Comparison of ENCODE assay signal across 17 cellular contexts in genomic region chr12:55823419-55823818, GRCh38. TPM values are rescaled to one million over a fixed set of nuclear protein-coding genes. Genes with fewer than 3 reads are reported as not detected.
DNase-seq lines count a peak whose midpoint lies in the region; ATAC-seq and TF ChIP-seq lines count a peak whose summit lies in the region.
"Had no signal": no experiment of that assay in that cellular context is flagged by ENCODE, and none has a peak within 500 bp of the region (broad histone marks: within the 10 kb centered on the region; RNA-seq: fewer than 3 reads in every experiment).

No MANE protein-coding gene starts in this region.

- H3K4me2 ChIP-seq in SK-N-SH: no peak overlapping the region
- H3K4me2 ChIP-seq: GM23338 had no signal

- H3K27ac Mint-ChIP-seq in IgD-negative memory B cell: peak overlapping the region in 2 of 3 donors; percentile 26 to 71
- H3K27ac Mint-ChIP-seq in natural killer cell: peak overlapping the region; percentile 8 to 44
- H3K27ac Mint-ChIP-seq: CD8-positive, alpha-beta T cell; GM23338 had no signal

- 96% methylated on average over 4 of the region's 4 CpGs for WGBS in SK-N-SH (ENCODE audit: low lambda C conversion rate)
- 26 to 34% methylated on average over 4 of the region's 4 CpGs for WGBS in body of pancreas, 2 donors

- H3K4me1 ChIP-seq in SK-N-SH (ENCODE audit: control insufficient read depth in 1 of 2, insufficient read depth in 2 of 2, low read depth in 1 of 2, low read length in 1 of 2) (peaks cover 6 to 35% of the 10 kb centered on the region in 2 experiments; a peak in 3 of 4 replicates), body of pancreas (peaks cover 75% of the 10 kb centered on the region), mucosa of descending colon (ENCODE audit: low read depth) (peaks cover 35% of the 10 kb centered on the region)

- H3K4me3 ChIP-seq in SK-N-SH (ENCODE audit: low read depth in 2 of 2, low read length in 1 of 2) (no peak overlapping the region), body of pancreas (no peak overlapping the region), mucosa of descending colon (no peak overlapping the region)
- H3K4me3 ChIP-seq: GM23338 had no signal

- no peaks in the 10 kb centered on the region for H3K27me3 Mint-ChIP-seq in IgD-negative memory B cell
- no peaks in the 10 kb centered on the region for H3K27me3 Mint-ChIP-seq in natural killer cell (ENCODE audit: low read depth in 2 of 2)
- H3K27me3 Mint-ChIP-seq: stimulated activated naive CD8-positive, alpha-beta T cell treated with anti-CD3 and anti-CD28 coated beads, Interleukin-15, amount 100 ng/mL, for 72 hours had no signal

- H3K27ac ChIP-seq in SK-N-SH (ENCODE audit: low read depth in 2 of 2, low read length in 1 of 2): no peak overlapping the region
- peak overlapping the region; percentile 56 to 75 (median 60) for H3K27ac ChIP-seq in body of pancreas

- H3K9me3 Mint-ChIP-seq in IgD-negative memory B cell (no peaks in the 10 kb centered on the region), natural killer cell (no peaks in the 10 kb centered on the region)
- H3K9me3 Mint-ChIP-seq: CD8-positive, alpha-beta T cell; GM23338; stimulated activated naive CD8-positive, alpha-beta T cell treated with anti-CD3 and anti-CD28 coated beads, Interleukin-15, amount 100 ng/mL, for 72 hours had no signal

- POLR2A ChIA-PET in SK-N-SH (lab: Yijun Ruan, JAX): interaction anchor here (1.3 kb wide), 1 partner anchor 22 kb away, joined by 3 read pairs; no protein-coding TSS in a partner anchor

- no peak overlapping the region for H2AFZ ChIP-seq in SK-N-SH (ENCODE audit: low read depth)
- H2AFZ ChIP-seq: GM23338 had no signal

- H3K9me2 ChIP-seq in SK-N-SH: no peaks in the 10 kb centered on the region

- H3K27me3 ChIP-seq in SK-N-SH (ENCODE audit: insufficient read depth): no peaks in the 10 kb centered on the region
- H3K27me3 ChIP-seq in body of pancreas: no peaks in the 10 kb centered on the region

- no peak for DNase-seq in SK-N-SH
- DNase-seq in body of pancreas: no peak
- DNase-seq in natural killer cell: no peak
- DNase-seq in mucosa of descending colon: no peak
- DNase-seq: 8988T; CD8-positive, alpha-beta T cell; GDM1; KG1; left cardiac atrium; NCI-H1417 treated with DMSO at 0.1 percent for 48 hours; NCI-H2227 treated with DMSO at 0.1 percent for 48 hours; stimulated activated naive CD8-positive, alpha-beta T cell treated with anti-CD3 and anti-CD28 coated beads, Interleukin-15, amount 100 ng/mL, for 72 hours had no signal

- no peak for TF ChIP-seq EP300 in SK-N-SH (IDR thresholded peaks at IDR 0.05; ENCODE audit: borderline replicate concordance in 1 of 2, low read depth in 1 of 2, low read length in 1 of 2)

- H3K4me3 Mint-ChIP-seq in IgD-negative memory B cell (peak overlapping the region in 1 of 4 donors; percentile 75), natural killer cell (no peak overlapping the region)
- H3K4me3 Mint-ChIP-seq: CD8-positive, alpha-beta T cell; GM23338 had no signal

- no peak for TF ChIP-seq CTCF in SK-N-SH (IDR thresholded peaks at IDR 0.05)
- TF ChIP-seq CTCF in body of pancreas (IDR thresholded peaks at IDR 0.05): no peak
- no peak for TF ChIP-seq CTCF in natural killer cell (IDR thresholded peaks at IDR 0.05)
- TF ChIP-seq CTCF in mucosa of descending colon (IDR thresholded peaks at IDR 0.05): no peak

- CTCF ChIA-PET in SK-N-SH (lab: Yijun Ruan, JAX): interaction anchor here (1.0 to 15.0 kb wide), 2 partner anchors 84 to 116 kb away, joined by 4 to 105 read pairs; no protein-coding TSS in a partner anchor

- TF ChIP-seq RAD21 in SK-N-SH (IDR thresholded peaks at IDR 0.05; ENCODE audit: low read length): no peak

- peaks cover 62% of the 10 kb centered on the region for H3K79me2 ChIP-seq in SK-N-SH (ENCODE audit: insufficient read depth)

- peaks cover 41% of the 10 kb centered on the region for H3F3A ChIP-seq in SK-N-SH (replicated peaks; ENCODE audit: insufficient read depth)

- ATAC-seq in SK-N-SH treated with all-trans-retinoic acid at 6 μM for 48 hours (no peak), body of pancreas (peak; percentile 79), natural killer cell (no peak), HG03520 (IDR thresholded peaks at IDR 0.05; ENCODE audit: unreplicated experiment) (no peak), mucosa of descending colon (no peak), GM18867 (IDR thresholded peaks at IDR 0.05; ENCODE audit: unreplicated experiment) (no peak)
- ATAC-seq: CD8-positive, alpha-beta T cell; GM23338; left cardiac atrium; stimulated activated naive CD8-positive, alpha-beta T cell treated with anti-CD3 and anti-CD28 coated beads, Interleukin-15, amount 100 ng/mL, for 72 hours had no signal

- no peak overlapping the region for H3K9ac ChIP-seq in SK-N-SH

- intact Hi-C loops in body of pancreas (cut with DNase I): loop anchor here (10.0 kb wide), 1 partner anchor 79 kb away; the partner anchor contains the start of gene GDF11
- intact Hi-C loops in natural killer cell (cut with micrococcal nuclease): no loop called here
- intact Hi-C loops in mucosa of descending colon (cut with DNase I, micrococcal nuclease): no loop called here

- H3K9me3 ChIP-seq in SK-N-SH (no peaks in the 10 kb centered on the region), body of pancreas (no peaks in the 10 kb centered on the region), mucosa of descending colon (no peaks in the 10 kb centered on the region)

- H3K36me3 Mint-ChIP-seq in IgD-negative memory B cell (peaks cover 1% of the 10 kb centered on the region), natural killer cell (no peaks in the 10 kb centered on the region)

- no peak for TF ChIP-seq POLR2A in body of pancreas (IDR thresholded peaks at IDR 0.05)

- H3K36me3 ChIP-seq in SK-N-SH (replicated peaks in 1 of 2; ENCODE audit: control insufficient read depth in 1 of 2, insufficient read depth in 2 of 2, low read length in 1 of 2) (peaks cover 46 to 72% of the 10 kb centered on the region in 2 experiments), body of pancreas (replicated peaks in 1 of 2; ENCODE audit: insufficient read depth in 1 of 2, low read depth in 2 of 2) (peaks cover 0 to 13% of the 10 kb centered on the region in 2 donors), mucosa of descending colon (ENCODE audit: low read depth) (peaks cover 8% of the 10 kb centered on the region)

- no peaks in the 10 kb centered on the region for H4K20me1 ChIP-seq in SK-N-SH (ENCODE audit: insufficient read depth)

- H3K4me1 Mint-ChIP-seq in IgD-negative memory B cell (peaks cover 17 to 24% (median 21%) of the 10 kb centered on the region in 3 donors), natural killer cell (peaks cover 32 to 33% of the 10 kb centered on the region in 2 donors)

TF ChIP-seq in SK-N-SH, 30 proteins besides CTCF, POLR2A, EP300 and RAD21:
- TF ChIP-seq POLR2AphosphoS5 (IDR thresholded peaks at IDR 0.05; ENCODE audit: low read depth, low read length): 0 out of 2 replicates have a peak, but pooled peaks have one; percentile 7
- no peak for TF ChIP-seq EZH2phosphoT487 (IDR thresholded peaks at IDR 0.05; ENCODE audit: borderline replicate concordance, low read depth)

TF ChIP-seq in SK-N-SH treated with all-trans-retinoic acid at 6 μM for 48 hours, 23 proteins besides CTCF, POLR2A, EP300 and RAD21:
- no peak for TF ChIP-seq ISL1 (CRISPR knock-in tag; IDR thresholded peaks at IDR 0.05)
- no peak for TF ChIP-seq ARNTL (CRISPR knock-in tag; IDR thresholded peaks at IDR 0.05; ENCODE audit: borderline replicate concordance, low read depth)

RNA-seq across cellular contexts. Expression of gene ORMDL2, which starts 5.6 kb away (rescaled TPM):
- polyA plus RNA-seq in SK-N-SH (2012; rRNA removed) (35.2 and 37.3 TPM in 2 replicates), IgD-negative memory B cell (97.5 TPM)
- 33.4 and 34.1 TPM in 2 replicates for polyA plus RNA-seq in SK-N-SH (2012; cell fraction: cytosol; rRNA removed)
- 25.2 and 27.5 TPM in 2 replicates for polyA plus RNA-seq in SK-N-SH (2012; cell fraction: nucleus; rRNA removed)
- total RNA-seq in body of pancreas (10 to 100 TPM in 1 of 2 donors, 1 to 10 TPM in 1; 6.0 to 12.5 TPM), natural killer cell (10 to 100 TPM; 21.3 to 36.3 (median 23.1) TPM), mucosa of descending colon (10 to 100 TPM; 42.1 to 97.8 (median 74.2) TPM)

RNA-seq across cellular contexts. Expression of gene SARNP, which starts 5.9 kb away (rescaled TPM):
- polyA plus RNA-seq in SK-N-SH (2012; rRNA removed) (65.8 and 66.9 TPM in 2 replicates), IgD-negative memory B cell (94.2 TPM)
- 92.0 and 146 TPM in 2 replicates for polyA plus RNA-seq in SK-N-SH (2012; cell fraction: cytosol; rRNA removed)
- polyA plus RNA-seq in SK-N-SH (2012; cell fraction: nucleus; rRNA removed): 23.2 and 38.0 TPM in 2 replicates
- total RNA-seq in body of pancreas (10 to 100 TPM; 23.1 to 51.7 TPM), natural killer cell (10 to 100 TPM; 50.5 to 57.0 (median 51.2) TPM), mucosa of descending colon (10 to 100 TPM; 38.7 to 45.9 (median 41.3) TPM)

RNA-seq across cellular contexts. Expression of gene DNAJC14, which starts 6.0 kb away (rescaled TPM):
- polyA plus RNA-seq in SK-N-SH (2012; rRNA removed) (11.0 and 15.4 TPM in 2 replicates), IgD-negative memory B cell (35.9 TPM)
- 15.9 and 16.6 TPM in 2 replicates for polyA plus RNA-seq in SK-N-SH (2012; cell fraction: cytosol; rRNA removed)
- 7.5 and 9.3 TPM in 2 replicates for polyA plus RNA-seq in SK-N-SH (2012; cell fraction: nucleus; rRNA removed)
- total RNA-seq in body of pancreas (10 to 100 TPM; 20.2 to 34.3 TPM), natural killer cell (10 to 100 TPM; 27.7 to 37.3 (median 34.4) TPM), mucosa of descending colon (10 to 100 TPM; 26.6 to 30.8 (median 27.7) TPM)

RNA-seq across cellular contexts. Expression of gene MMP19, which starts 19.3 kb away (rescaled TPM):
- polyA plus RNA-seq in SK-N-SH (2012; rRNA removed): 5.7 and 6.8 TPM in 2 replicates
- polyA plus RNA-seq in SK-N-SH (2012; cell fraction: cytosol; rRNA removed): 3.1 and 3.8 TPM in 2 replicates
- 13.5 and 15.4 TPM in 2 replicates for polyA plus RNA-seq in SK-N-SH (2012; cell fraction: nucleus; rRNA removed)
- not detected for polyA plus RNA-seq in IgD-negative memory B cell
- total RNA-seq in body of pancreas: 10 to 100 TPM in 1 of 2 donors, 1 to 10 TPM in 1; 3.4 to 23.4 TPM
- total RNA-seq in natural killer cell: under 1 TPM in 2 of 3 donors, not detected in 1; 0.45 to 0.88 TPM
- total RNA-seq in mucosa of descending colon: 1 to 10 TPM; 1.7 to 6.6 (median 5.0) TPM
- total RNA-seq: CD8-positive, alpha-beta T cell had no signal

Comparison
In these comparisons a context has a peak if more than half of its experiments do, and no peak if none do; other contexts are left out.
1. H3K27ac ChIP-seq: peak in body of pancreas (4 of 4); none in SK-N-SH (0 of 2).